Comparison of ENCODE assay signal across 8 cellular contexts in genomic region chr13:94595006-94595942, GRCh38.
DNase-seq lines count a peak whose midpoint lies in the region; ATAC-seq and TF ChIP-seq lines count a peak whose summit lies in the region.

No MANE protein-coding gene starts in this region.

- peak; percentile 40 for ATAC-seq in GM18873 (IDR thresholded peaks at IDR 0.05; ENCODE audit: low FRiP score, unreplicated experiment)
- ATAC-seq in HG03064 (IDR thresholded peaks at IDR 0.05; ENCODE audit: low read depth, unreplicated experiment) = peak; percentile 48

- DNase-seq in AG09309 (ENCODE audit: low read depth) = no peak
- peak; percentile 59 for DNase-seq in RKO (ENCODE audit: low spot score)
- DNase-seq in astrocyte of the hippocampus (ENCODE audit: low read depth, low spot score) = peak; percentile 52
- DNase-seq in stimulated activated CD4-positive, alpha-beta T cell treated with anti-CD3 and anti-CD28 coated beads, Interleukin-2, amount 100 ng/mL, for 4 hours (ENCODE audit: low read depth) = peak; percentile 23
- no peak for DNase-seq in DMS114 treated with DMSO at 0.1 percent for 48 hours (lab: John Stamatoyannopoulos, UW; ENCODE audit: unreplicated experiment)

- no peaks in the 10 kb centered on the region for H3K9me3 ChIP-seq in iPS-20b (ENCODE audit: insufficient read depth, low read depth, low read length)

- TF ChIP-seq CTCF in AG09309 (IDR thresholded peaks at IDR 0.05; ENCODE audit: control insufficient read depth, insufficient read depth, low read depth, low read length, missing control alignments) = no peak

- H3K4me3 ChIP-seq in AG09309 (ENCODE audit: control insufficient read depth, low read depth, low read length) (peak overlapping the region; percentile 93), iPS-20b (ENCODE audit: low read length) (peak overlapping the region; percentile 97)

- peak overlapping the region; percentile 97 for H3K9ac ChIP-seq in iPS-20b (ENCODE audit: low read depth, low read length)

- H3K36me3 ChIP-seq in iPS-20b (ENCODE audit: insufficient read depth, low read depth, low read length) = peaks cover 35% of the 10 kb centered on the region

- H3K27ac ChIP-seq in iPS-20b (ENCODE audit: low read length) = peak overlapping the region; percentile 82

- H3K4me1 ChIP-seq in iPS-20b (ENCODE audit: insufficient read depth, low read length) = peaks cover 5% of the 10 kb centered on the region; the same call in 1 of the 2 replicates

- peaks cover 5% of the 10 kb centered on the region; the same call in 1 of the 2 replicates for H3K27me3 ChIP-seq in iPS-20b (ENCODE audit: insufficient read depth, low read length)

Comparison
In these comparisons a context has a peak if more than half of its experiments do, and no peak if none do; other contexts are left out.
1. DNase-seq: peak in RKO (single experiment), astrocyte of the hippocampus (single experiment) and stimulated activated CD4-positive, alpha-beta T cell treated with anti-CD3 and anti-CD28 coated beads, Interleukin-2, amount 100 ng/mL, for 4 hours (single experiment); none in AG09309 (single experiment) and DMS114 treated with DMSO at 0.1 percent for 48 hours (single experiment).